Comparison of ENCODE assay signal across 8 cellular contexts in the genomic region with DNA sequence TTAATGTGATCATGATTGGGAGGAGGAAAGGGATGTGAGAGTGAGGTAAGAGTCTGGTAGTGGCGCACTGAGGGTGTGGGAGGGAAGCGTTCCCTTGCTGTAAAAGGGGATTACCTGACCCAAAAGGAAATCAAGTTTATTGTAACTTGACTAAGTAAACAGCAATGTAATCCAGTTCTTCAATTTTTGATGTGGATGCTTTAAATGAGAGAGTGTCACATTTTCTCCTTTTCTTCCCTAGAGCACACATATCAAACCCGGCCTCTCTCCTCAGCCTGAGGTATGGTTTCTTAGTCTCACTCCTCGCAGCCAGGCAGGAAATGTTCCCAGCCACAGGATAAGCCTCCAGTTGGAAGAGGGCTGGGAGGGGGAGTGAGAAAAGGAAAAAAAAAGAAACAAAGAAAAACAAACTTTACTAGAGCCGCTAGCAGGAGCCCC. TPM values are rescaled to one million over a fixed set of nuclear protein-coding genes. Genes with fewer than 3 reads are reported as not detected.
A peak's percentile ranks its signal among the peaks of the same experiment; 100 is the strongest.
DNase-seq lines count a peak whose midpoint lies in the region; ATAC-seq and TF ChIP-seq lines count a peak whose summit lies in the region.

No MANE protein-coding gene starts in this region.

- H3K27me3 ChIP-seq in iPS-15b (ENCODE audit: control insufficient read depth, insufficient read depth, low read length) (no peaks in the 10 kb centered on the region), aorta (ENCODE audit: control insufficient read depth in 1 of 2, insufficient read depth in 2 of 2, low read length in 1 of 2) (no peaks in the 10 kb centered on the region)

- peaks cover 6% of the 10 kb centered on the region for H3K9me3 Mint-ChIP-seq in activated T-helper 1 cell treated with anti-CD3 and anti-CD28 coated beads, Interleukin-12 subunit alpha, Interleukin-12 subunit beta, Interleukin-2, Interleukin-4 antibody, amounts not matched to agents 30 ng/mL and 10 ng/mL and 1 ng/mL, durations not matched to agents 14 hours and 24 hours and 36 hours

- 27 to 33% methylated on average over 5 of the region's 5 CpGs for WGBS in aorta, 2 donors

- intact Hi-C loops in activated T-helper 1 cell treated with anti-CD3 and anti-CD28 coated beads, Interleukin-12 subunit alpha, Interleukin-12 subunit beta, Interleukin-2, Interleukin-4 antibody, amounts not matched to agents 30 ng/mL and 10 ng/mL and 1 ng/mL, durations not matched to agents 14 hours and 24 hours and 36 hours (cut with micrococcal nuclease), result no loop called here
- intact Hi-C loops in aorta (cut with DNase I), result no loop called here

- H3K27ac ChIP-seq in skin epidermis, result peak overlapping the region in 17 of 21 experiments; percentile 25 to 89 (median 75)
- H3K27ac ChIP-seq in aorta (ENCODE audit: low read depth in 1 of 2, low read length in 2 of 2), result no peak overlapping the region

- H3K4me3 Mint-ChIP-seq in activated T-helper 1 cell treated with anti-CD3 and anti-CD28 coated beads, Interleukin-12 subunit alpha, Interleukin-12 subunit beta, Interleukin-2, Interleukin-4 antibody, amounts not matched to agents 30 ng/mL and 10 ng/mL and 1 ng/mL, durations not matched to agents 14 hours and 24 hours and 36 hours, result peak overlapping the region; percentile 75

- no peak for DNase-seq in HEK293T (ENCODE audit: extremely low spot score)
- DNase-seq in activated T-helper 1 cell treated with anti-CD3 and anti-CD28 coated beads, Interleukin-12 subunit alpha, Interleukin-12 subunit beta, Interleukin-2, Interleukin-4 antibody, amounts not matched to agents 30 ng/mL and 10 ng/mL and 1 ng/mL, durations not matched to agents 14 hours and 24 hours and 36 hours (ENCODE audit: low spot score), result no peak
- DNase-seq in aorta, result no peak
- no peak for DNase-seq in UCSD-AML1 (lab: John Stamatoyannopoulos, UW; ENCODE audit: unreplicated experiment)

- H3K36me3 Mint-ChIP-seq in activated T-helper 1 cell treated with anti-CD3 and anti-CD28 coated beads, Interleukin-12 subunit alpha, Interleukin-12 subunit beta, Interleukin-2, Interleukin-4 antibody, amounts not matched to agents 30 ng/mL and 10 ng/mL and 1 ng/mL, durations not matched to agents 14 hours and 24 hours and 36 hours (ENCODE audit: low read depth), result no peaks in the 10 kb centered on the region

- H3K27ac Mint-ChIP-seq in activated T-helper 1 cell treated with anti-CD3 and anti-CD28 coated beads, Interleukin-12 subunit alpha, Interleukin-12 subunit beta, Interleukin-2, Interleukin-4 antibody, amounts not matched to agents 30 ng/mL and 10 ng/mL and 1 ng/mL, durations not matched to agents 14 hours and 24 hours and 36 hours, result no peak overlapping the region

- H3K4me3 ChIP-seq in iPS-15b (ENCODE audit: low read depth, low read length) (peak overlapping the region; percentile 88), skin epidermis (peak overlapping the region in 6 of 7 experiments; percentile 44 to 70 (median 60)), aorta (ENCODE audit: low read length in 2 of 2) (peak overlapping the region in 1 of 2 donors; percentile 44)

- no peaks in the 10 kb centered on the region for H3K9me3 ChIP-seq in iPS-15b (ENCODE audit: control insufficient read depth, insufficient read depth, low read length)
- H3K9me3 ChIP-seq in aorta (ENCODE audit: control insufficient read depth, low read length), result no peaks in the 10 kb centered on the region

- CTCF ChIA-PET in HEK293T (lab: Yijun Ruan, JAX), result no interaction called here

- H3K4me1 ChIP-seq in iPS-15b (ENCODE audit: control insufficient read depth, insufficient read depth, low read length) (peaks cover 12% of the 10 kb centered on the region), aorta (ENCODE audit: control insufficient read depth in 1 of 2, insufficient read depth in 2 of 2, low read length in 2 of 2) (no peaks in the 10 kb centered on the region)

- POLR2A ChIA-PET in HEK293T (lab: Yijun Ruan, JAX), result no interaction called here

- H3K36me3 ChIP-seq in iPS-15b (ENCODE audit: control insufficient read depth, insufficient read depth, low read length) (no peaks in the 10 kb centered on the region), aorta (ENCODE audit: control insufficient read depth in 1 of 2, insufficient read depth in 2 of 2, low read length in 1 of 2) (no peaks in the 10 kb centered on the region)

- H3K27me3 Mint-ChIP-seq in activated T-helper 1 cell treated with anti-CD3 and anti-CD28 coated beads, Interleukin-12 subunit alpha, Interleukin-12 subunit beta, Interleukin-2, Interleukin-4 antibody, amounts not matched to agents 30 ng/mL and 10 ng/mL and 1 ng/mL, durations not matched to agents 14 hours and 24 hours and 36 hours (ENCODE audit: insufficient read depth), result peaks cover 30% of the 10 kb centered on the region

- peak overlapping the region; percentile 61 for H3K9ac ChIP-seq in iPS-15b (ENCODE audit: low read depth, low read length)

- no peak for ATAC-seq in HG02623 (IDR thresholded peaks at IDR 0.05; ENCODE audit: unreplicated experiment)
- no peak for ATAC-seq in aorta (ENCODE audit: low FRiP score)
- ATAC-seq in GM21723 (IDR thresholded peaks at IDR 0.05; ENCODE audit: unreplicated experiment), result no peak

- no peaks in the 10 kb centered on the region for H3K4me1 Mint-ChIP-seq in activated T-helper 1 cell treated with anti-CD3 and anti-CD28 coated beads, Interleukin-12 subunit alpha, Interleukin-12 subunit beta, Interleukin-2, Interleukin-4 antibody, amounts not matched to agents 30 ng/mL and 10 ng/mL and 1 ng/mL, durations not matched to agents 14 hours and 24 hours and 36 hours (ENCODE audit: low read depth)

TF ChIP-seq in HEK293T, 16 proteins besides CTCF, POLR2A, EP300 and RAD21:
- 0 out of 2 replicates have a peak, but pooled peaks have one; percentile 37 for TF ChIP-seq ZNF384 (IDR thresholded peaks at IDR 0.05)
- no peak for TF ChIP-seq FOXM1 (IDR thresholded peaks at IDR 0.05; ENCODE audit: borderline replicate concordance)

RNA-seq across cellular contexts. Expression of a gene that starts 0.7 kb away (rescaled TPM):
- total RNA-seq in activated T-helper 1 cell treated with anti-CD3 and anti-CD28 coated beads, Interleukin-12 subunit alpha, Interleukin-12 subunit beta, Interleukin-2, Interleukin-4 antibody, amounts not matched to agents 30 ng/mL and 10 ng/mL and 1 ng/mL, durations not matched to agents 14 hours and 24 hours and 36 hours, result not detected in 2 replicates
- 1 to 10 TPM; 3.5 to 8.6 TPM for total RNA-seq in aorta
- 1 to 10 TPM in 1 of 2 donors, under 1 TPM in 1; 0.05 to 2.5 TPM for polyA plus RNA-seq in aorta

Comparison
In these comparisons a context has a peak if more than half of its experiments do, and no peak if none do; other contexts are left out.
1. H3K27ac ChIP-seq: peak in skin epidermis (17 of 21); none in aorta (0 of 2).